Comparison of ENCODE assay signal across 8 cellular contexts in genomic region chr2:86790828-86791561, GRCh38. TPM values are rescaled to one million over a fixed set of nuclear protein-coding genes. Genes with fewer than 3 reads are reported as not detected.
DNase-seq lines count a peak whose midpoint lies in the region; ATAC-seq and TF ChIP-seq lines count a peak whose summit lies in the region.

Gene CD8A, minus strand, starts transcription at chr2:86790913. Its CDS starts 88 bp downstream, at chr2:86790825.

- no peak within 1 kb of the TSS for H4K8ac ChIP-seq in IMR-90 (ENCODE audit: low read depth in 2 of 2, low read length in 2 of 2)

- H2AFZ ChIP-seq in IMR-90 (replicated peaks; ENCODE audit: low read length, poor library complexity) = peak within 1 kb of the TSS; percentile 43

- no TSS peak for BruUV-seq in IMR-90 (replicated peaks; lab: Mats Ljungman, UMichigan)

- H3K9me3 ChIP-seq in IMR-90 (ENCODE audit: control insufficient read depth, insufficient read depth, low read length) (peaks cover 9% of the 10 kb centered on the region; the same call in 1 of the 2 replicates), mononuclear cell (ENCODE audit: low read depth, low read length) (peaks cover 6% of the 10 kb centered on the region)

- H3K18ac ChIP-seq in IMR-90 (ENCODE audit: low read depth, low read length) = no peak within 1 kb of the TSS

- CTCF ChIA-PET in IMR-90 (lab: Yijun Ruan, JAX) = no interaction called here

- H3K27me3 ChIP-seq in IMR-90 (ENCODE audit: control insufficient read depth, insufficient read depth, low read length) = peaks cover 80% of the 10 kb centered on the region
- peaks cover 56% of the 10 kb centered on the region for H3K27me3 ChIP-seq in mononuclear cell (ENCODE audit: insufficient read depth, low read length)

- H2BK20ac ChIP-seq in IMR-90 (ENCODE audit: low read depth, low read length) = no peak within 1 kb of the TSS

- H3K4me3 ChIP-seq in IMR-90 (ENCODE audit: insufficient read depth, low read depth, low read length) (no peak within 1 kb of the TSS), mononuclear cell (ENCODE audit: low read length) (peak within 1 kb of the TSS; percentile 46)

- no peak within 1 kb of the TSS; the same call in 1 of the 2 replicates for H3K4me2 ChIP-seq in IMR-90 (ENCODE audit: low read depth, low read length)

- no peak for TF ChIP-seq POLR2A in IMR-90 (IDR thresholded peaks at IDR 0.05; ENCODE audit: low read depth, low read length)

- no peak within 1 kb of the TSS for H3K23ac ChIP-seq in IMR-90 (ENCODE audit: low read depth, low read length)

- intact Hi-C loops in IMR-90 (cut with micrococcal nuclease) = no loop called here

- H3K9ac ChIP-seq in IMR-90 (ENCODE audit: low read depth, low read length) = no peak within 1 kb of the TSS

- no peak within 1 kb of the TSS for H4K5ac ChIP-seq in IMR-90 (ENCODE audit: low read depth, low read length)

- H3K4ac ChIP-seq in IMR-90 (ENCODE audit: low read depth, low read length) = no peak within 1 kb of the TSS

- H2AK5ac ChIP-seq in IMR-90 (ENCODE audit: low read depth, low read length) = no peak within 1 kb of the TSS

- H2BK5ac ChIP-seq in IMR-90 (ENCODE audit: low read depth, low read length, poor library complexity, severe bottlenecking) = no peak within 1 kb of the TSS

- no peaks in the 10 kb centered on the region; the same call in 1 of the 2 replicates for H3K9me1 ChIP-seq in IMR-90 (ENCODE audit: insufficient read depth, low read length)

- H4K91ac ChIP-seq in IMR-90 (ENCODE audit: insufficient read depth, low read depth, low read length) = no peak within 1 kb of the TSS

- H2AK9ac ChIP-seq in IMR-90 (replicated peaks; ENCODE audit: low read depth, low read length, poor library complexity) = peak within 1 kb of the TSS; percentile 44

- DNase-seq in AG20443 (ENCODE audit: low spot score) (peak; percentile 66), IMR-90 (peak; percentile 11), astrocyte of the hippocampus (ENCODE audit: low read depth, low spot score) (peak; percentile 29), ACHN (no peak), NCI-H524 treated with DMSO at 0.1 percent for 48 hours (lab: John Stamatoyannopoulos, UW) (no peak), nucleus accumbens (lab: John Stamatoyannopoulos, UW) (no peak)

- no peak within 1 kb of the TSS for H3K14ac ChIP-seq in IMR-90 (replicated peaks; ENCODE audit: low read depth, low read length)

- dilution Hi-C loops in IMR-90 (cut with HindIII; ENCODE audit: low sequenced_read_pairs, unreplicated experiment) = no loop called here

- H3K27ac ChIP-seq in IMR-90 (ENCODE audit: insufficient read depth, low read length) = no peak within 1 kb of the TSS

- H3K4me1 ChIP-seq in IMR-90 (ENCODE audit: control insufficient read depth, insufficient read depth, low read length) (0 out of 2 replicates have a peak, but pooled peaks cover 2% of the 10 kb centered on the region), mononuclear cell (ENCODE audit: insufficient read depth, low read length) (peaks cover 52% of the 10 kb centered on the region)

- H4K20me1 ChIP-seq in IMR-90 (ENCODE audit: insufficient read depth, low read length) = no peaks in the 10 kb centered on the region

- H2BK120ac ChIP-seq in IMR-90 (ENCODE audit: low read depth, low read length) = no peak within 1 kb of the TSS

- no peaks in the 10 kb centered on the region for H3K36me3 ChIP-seq in IMR-90 (ENCODE audit: control insufficient read depth, insufficient read depth, low read length)

- no peak for TF ChIP-seq RAD21 in IMR-90 (IDR thresholded peaks at IDR 0.05; ENCODE audit: low read length)

- no peak within 1 kb of the TSS for H2BK15ac ChIP-seq in IMR-90 (ENCODE audit: low read depth, low read length)

- H3K56ac ChIP-seq in IMR-90 (ENCODE audit: extremely low read depth, insufficient read depth, low read length) = no peak within 1 kb of the TSS

- ATAC-seq in IMR-90 (ENCODE audit: low read depth) (peak; percentile 45), GM21390 (IDR thresholded peaks at IDR 0.05; ENCODE audit: unreplicated experiment) (no peak)

- 7% methylated on average over 10 of the region's 42 CpGs; no CpG with 5 or more reads in 1 of the 2 experiments for WGBS in IMR-90 (ENCODE audit: extremely low coverage in 2 of 2, insufficient read length in 1 of 2), 2 experiments

- POLR2A ChIA-PET in IMR-90 (lab: Charles Lee; ENCODE audit: unreplicated experiment) = no interaction called here

- H3K79me1 ChIP-seq in IMR-90 (ENCODE audit: low read depth in 1 of 2, low read length in 2 of 2) = no peaks in the 10 kb centered on the region

- in situ Hi-C loops in IMR-90 (cut with MboI; ENCODE audit: low sequenced_read_pairs) = no loop called here
- in situ Hi-C loops in ACHN (cut with HindIII; ENCODE audit: low pct_ligation_motif_present, low pct_unique_long_range_greater_than_20kb, low sequenced_read_pairs) = no loop called here

- TF ChIP-seq CTCF in IMR-90 (conservative IDR thresholded peaks at IDR 0.05; ENCODE audit: low read depth, low read length) = no peak

TF ChIP-seq in IMR-90, 13 proteins besides CTCF, POLR2A, EP300 and RAD21:
- TF ChIP-seq FOS (IDR thresholded peaks at IDR 0.05; ENCODE audit: low read depth, low read length) (no peak), SMC3 (IDR thresholded peaks at IDR 0.05; ENCODE audit: low read depth, low read length) (no peak), RFX5 (IDR thresholded peaks at IDR 0.05; ENCODE audit: low read depth, low read length) (no peak), MAFK (IDR thresholded peaks at IDR 0.05; ENCODE audit: low read depth, low read length) (no peak), CHD1 (IDR thresholded peaks at IDR 0.05; ENCODE audit: low read depth, low read length) (no peak), NFE2L2 (IDR thresholded peaks at IDR 0.05; ENCODE audit: low read depth, low read length) (no peak)
- TF ChIP-seq, protein P1, sequence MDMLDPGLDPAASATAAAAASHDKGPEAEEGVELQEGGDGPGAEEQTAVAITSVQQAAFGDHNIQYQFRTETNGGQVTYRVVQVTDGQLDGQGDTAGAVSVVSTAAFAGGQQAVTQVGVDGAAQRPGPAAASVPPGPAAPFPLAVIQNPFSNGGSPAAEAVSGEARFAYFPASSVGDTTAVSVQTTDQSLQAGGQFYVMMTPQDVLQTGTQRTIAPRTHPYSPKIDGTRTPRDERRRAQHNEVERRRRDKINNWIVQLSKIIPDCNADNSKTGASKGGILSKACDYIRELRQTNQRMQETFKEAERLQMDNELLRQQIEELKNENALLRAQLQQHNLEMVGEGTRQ (IDR thresholded peaks at IDR 0.05; ENCODE audit: low read depth, low read length) = no peak
- TF ChIP-seq, protein P2, sequence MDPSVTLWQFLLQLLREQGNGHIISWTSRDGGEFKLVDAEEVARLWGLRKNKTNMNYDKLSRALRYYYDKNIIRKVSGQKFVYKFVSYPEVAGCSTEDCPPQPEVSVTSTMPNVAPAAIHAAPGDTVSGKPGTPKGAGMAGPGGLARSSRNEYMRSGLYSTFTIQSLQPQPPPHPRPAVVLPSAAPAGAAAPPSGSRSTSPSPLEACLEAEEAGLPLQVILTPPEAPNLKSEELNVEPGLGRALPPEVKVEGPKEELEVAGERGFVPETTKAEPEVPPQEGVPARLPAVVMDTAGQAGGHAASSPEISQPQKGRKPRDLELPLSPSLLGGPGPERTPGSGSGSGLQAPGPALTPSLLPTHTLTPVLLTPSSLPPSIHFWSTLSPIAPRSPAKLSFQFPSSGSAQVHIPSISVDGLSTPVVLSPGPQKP (IDR thresholded peaks at IDR 0.05; ENCODE audit: borderline replicate concordance, low read depth, low read length) = no peak

RNA-seq across cellular contexts. Expression of gene CD8A, which starts in this region (rescaled TPM):
- total RNA-seq in IMR-90 (2012; rRNA removed) (not detected in 2 replicates), mononuclear cell (25.6 TPM)
- polyA plus RNA-seq in IMR-90 (2012; rRNA removed) = not detected in 2 replicates
- polyA plus RNA-seq in IMR-90 (2012; cell fraction: cytosol; rRNA removed) = not detected in 2 replicates
- polyA plus RNA-seq in IMR-90 (2012; cell fraction: nucleus; rRNA removed; ENCODE audit: low replicate concordance) = not detected in 2 replicates

Comparison
In these comparisons a context has a peak if more than half of its experiments do, and no peak if none do; other contexts are left out.
1. RNA of gene CD8A (total RNA-seq): 25.6 TPM in mononuclear cell (single experiment); not detected in IMR-90; every median in the first group is over 10 times any median in the second.
2. Peak in DNase-seq and ATAC-seq in IMR-90; RNA of the gene not detected or under 1 TPM.
3. DNase-seq: peak in AG20443 (single experiment) and astrocyte of the hippocampus (single experiment); none in ACHN (single experiment), NCI-H524 treated with DMSO at 0.1 percent for 48 hours (single experiment) and nucleus accumbens (0 of 56).